Comparison of ENCODE assay signal across 1 cellular context in genomic region chr11:126978155-126978554, GRCh38.
TF ChIP-seq lines count a peak whose summit lies in the region.

No MANE protein-coding gene starts in this region.

TF ChIP-seq in WTC11, 78 proteins besides CTCF, POLR2A, EP300 and RAD21 (continued from another document):
- TF ChIP-seq ZSCAN18 (CRISPR knock-in tag; IDR thresholded peaks at IDR 0.05) (no peak), SMAD3 (CRISPR knock-in tag; IDR thresholded peaks at IDR 0.05; ENCODE audit: borderline replicate concordance) (no peak)
